16 cellular contexts compared by ENCODE assay signal in the genomic region with DNA sequence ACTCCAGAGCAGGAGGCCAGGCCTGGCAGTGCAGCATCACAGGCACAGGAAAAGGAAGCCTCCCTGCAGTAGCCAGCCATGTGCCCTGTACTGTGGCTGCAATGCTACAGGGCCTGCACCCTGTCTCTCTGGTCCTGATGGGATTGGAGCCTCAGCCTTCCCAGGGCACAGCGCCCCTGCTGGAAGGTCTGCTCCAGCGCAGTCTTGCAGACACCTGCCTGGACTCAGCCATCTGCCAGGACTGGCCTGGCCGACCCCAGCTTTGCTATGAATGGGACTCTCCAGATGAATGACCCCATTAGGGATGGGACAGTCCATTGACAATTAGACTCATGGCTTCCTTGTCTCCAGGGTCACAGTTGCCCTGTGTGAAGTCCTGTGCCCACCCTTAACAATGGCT.
DNase-seq lines count a peak whose midpoint lies in the region; ATAC-seq and TF ChIP-seq lines count a peak whose summit lies in the region.
"Had no signal": no experiment of that assay in that cellular context is flagged by ENCODE, and none has a peak within 500 bp of the region (broad histone marks: within the 10 kb centered on the region; RNA-seq: fewer than 3 reads in every experiment).

No MANE protein-coding gene starts in this region.

- peaks cover 61% of the 10 kb centered on the region for H3K9me3 Mint-ChIP-seq in HFFc6
- peaks cover 11% of the 10 kb centered on the region for H3K9me3 Mint-ChIP-seq in type B pancreatic cell
- H3K9me3 Mint-ChIP-seq in endothelial cell (ENCODE audit: unreplicated experiment), result peaks cover 23% of the 10 kb centered on the region

- H3K4me3 Mint-ChIP-seq in HFFc6, result no peak overlapping the region
- no peak overlapping the region for H3K4me3 Mint-ChIP-seq in type B pancreatic cell
- no peak overlapping the region for H3K4me3 Mint-ChIP-seq in endothelial cell (ENCODE audit: unreplicated experiment)
- H3K4me3 Mint-ChIP-seq: activated CD4-positive, alpha-beta T cell treated with anti-CD3 and anti-CD28 coated beads, Interleukin-2, amount 10 ng/mL, durations not matched to agents 7 days and 5 days; activated naive CD4-positive, alpha-beta T cell treated with anti-CD3 and anti-CD28 coated beads, Interleukin-2, amount 50 U/mL, for 24 hours; CD4-positive, alpha-beta memory T cell had no signal

- peak; percentile 36 for DNase-seq in activated CD8-positive, alpha-beta memory T cell treated with anti-CD3 and anti-CD28 coated beads, Interleukin-2, amount 50 U/mL, for 48 hours
- no peak for DNase-seq in activated CD8-positive, alpha-beta memory T cell treated with anti-CD3 and anti-CD28 coated beads for 24 hours
- DNase-seq in HFFc6, result no peak
- no peak for DNase-seq in foreskin keratinocyte
- no peak for DNase-seq in type B pancreatic cell (ENCODE audit: extremely low spot score, unreplicated experiment)
- DNase-seq in superior temporal gyrus (ENCODE audit: extremely low spot score), result no peak
- no peak for DNase-seq in endothelial cell (ENCODE audit: low spot score)
- DNase-seq: activated CD4-positive, alpha-beta T cell treated with anti-CD3 and anti-CD28 coated beads, Interleukin-2, amount 10 ng/mL, durations not matched to agents 7 days and 5 days; activated T-cell treated with anti-CD3 and anti-CD28 coated beads, Interleukin-2, amount 50 U/mL, for 1 hour; CD4-positive, alpha-beta memory T cell; DMS79; midbrain; NCI-H1417; NCI-H748 treated with DMSO at 0.1 percent for 48 hours had no signal

- H3K27ac ChIP-seq in foreskin keratinocyte, result no peak overlapping the region

- H3K4me1 ChIP-seq in foreskin keratinocyte, result no peaks in the 10 kb centered on the region

- ATAC-seq in foreskin keratinocyte, result no peak
- no peak for ATAC-seq in HG02759 (IDR thresholded peaks at IDR 0.05; ENCODE audit: unreplicated experiment)

- no peak overlapping the region for H3K27ac Mint-ChIP-seq in HFFc6
- no peak overlapping the region for H3K27ac Mint-ChIP-seq in type B pancreatic cell
- no peak overlapping the region for H3K27ac Mint-ChIP-seq in endothelial cell (ENCODE audit: unreplicated experiment)
- H3K27ac Mint-ChIP-seq: activated CD4-positive, alpha-beta T cell treated with anti-CD3 and anti-CD28 coated beads, Interleukin-2, amount 10 ng/mL, durations not matched to agents 7 days and 5 days; CD4-positive, alpha-beta memory T cell had no signal

- TF ChIP-seq CTCF in HFFc6 (IDR thresholded peaks at IDR 0.05) (peak; percentile 33; the same call in 1 of the 2 replicates), foreskin keratinocyte (conservative IDR thresholded peaks at IDR 0.05) (peak; percentile 22), type B pancreatic cell (conservative IDR thresholded peaks at IDR 0.05) (peak; percentile 22), endothelial cell (IDR thresholded peaks at IDR 0.05; ENCODE audit: unreplicated experiment) (no peak)

- no peaks in the 10 kb centered on the region for H3K27me3 ChIP-seq in foreskin keratinocyte

- H3K36me3 Mint-ChIP-seq in HFFc6 (ENCODE audit: low read depth) (peaks cover 6% of the 10 kb centered on the region; the same call in 1 of the 2 replicates), type B pancreatic cell (no peaks in the 10 kb centered on the region), endothelial cell (ENCODE audit: low read depth, unreplicated experiment) (peaks cover 23% of the 10 kb centered on the region)

- H3K27me3 Mint-ChIP-seq in HFFc6 (ENCODE audit: insufficient read depth) (no peaks in the 10 kb centered on the region; the same call in 1 of the 2 replicates), type B pancreatic cell (peaks cover 6% of the 10 kb centered on the region), endothelial cell (ENCODE audit: unreplicated experiment) (peaks cover 5% of the 10 kb centered on the region)
- H3K27me3 Mint-ChIP-seq: activated CD4-positive, alpha-beta T cell treated with anti-CD3 and anti-CD28 coated beads, Interleukin-2, amount 10 ng/mL, durations not matched to agents 7 days and 5 days; activated naive CD4-positive, alpha-beta T cell treated with anti-CD3 and anti-CD28 coated beads, Interleukin-2, amount 50 U/mL, for 24 hours had no signal

- H3K4me1 Mint-ChIP-seq in HFFc6 (ENCODE audit: low read depth) (no peaks in the 10 kb centered on the region), type B pancreatic cell (ENCODE audit: unreplicated experiment) (peaks cover 11% of the 10 kb centered on the region), endothelial cell (ENCODE audit: unreplicated experiment) (peaks cover 10% of the 10 kb centered on the region)
- H3K4me1 Mint-ChIP-seq: activated CD4-positive, alpha-beta T cell treated with anti-CD3 and anti-CD28 coated beads, Interleukin-2, amount 10 ng/mL, durations not matched to agents 7 days and 5 days; CD4-positive, alpha-beta memory T cell had no signal
